Comparison of ENCODE assay signal across 9 cellular contexts in the genomic region with DNA sequence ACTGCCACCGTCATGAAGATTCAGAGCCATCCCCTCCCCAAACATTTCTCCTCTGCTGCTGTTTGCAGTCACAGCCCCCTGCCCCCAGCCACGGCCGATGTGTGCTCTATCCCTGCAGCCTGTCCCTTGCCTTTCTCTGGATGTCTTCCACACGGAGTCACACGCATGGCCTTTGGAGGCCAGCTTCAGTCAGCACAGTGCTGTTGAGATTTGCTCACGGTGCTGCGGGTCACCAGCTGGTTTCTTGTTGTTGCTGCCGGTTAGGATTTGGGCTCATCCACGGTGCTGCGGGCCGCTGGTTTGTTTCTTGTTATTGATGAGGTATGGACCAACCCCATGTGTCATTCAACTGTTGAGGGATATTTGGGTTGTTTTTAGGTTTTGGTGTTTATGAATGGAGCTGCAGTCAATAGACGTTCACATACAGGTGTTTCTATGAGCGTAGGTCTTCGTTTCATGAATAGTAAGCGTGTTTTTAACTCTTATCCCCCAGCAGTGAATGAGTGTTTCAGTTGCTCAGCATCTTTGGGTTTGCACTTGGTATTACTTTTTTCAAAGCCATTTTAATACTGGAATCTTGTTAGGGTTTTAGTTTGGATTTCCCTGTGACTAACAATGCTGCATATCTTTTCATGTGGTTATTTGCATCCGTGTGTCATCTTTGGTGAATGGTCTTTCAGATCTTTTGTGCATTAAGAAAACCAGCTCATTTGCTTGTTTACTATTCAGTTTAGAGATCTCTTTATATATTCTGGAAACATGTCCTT.
DNase-seq lines count a peak whose midpoint lies in the region; ATAC-seq lines count a peak whose summit lies in the region.
"Had no signal": no experiment of that assay in that cellular context is flagged by ENCODE, and none has a peak within 500 bp of the region (broad histone marks: within the 10 kb centered on the region; RNA-seq: fewer than 3 reads in every experiment).

No MANE protein-coding gene starts in this region.

- peak; percentile 50 for ATAC-seq in stimulated activated naive CD8-positive, alpha-beta T cell treated with anti-CD3 and anti-CD28 coated beads, Interleukin-15, Interleukin-2, amounts not matched to agents 100 U/mL and 50 U/mL, for 24 hours
- ATAC-seq in HG03520 (IDR thresholded peaks at IDR 0.05; ENCODE audit: unreplicated experiment), result no peak

- peak; percentile 8 for DNase-seq in activated T-cell treated with anti-CD3 and anti-CD28 coated beads, Interleukin-2, amount 50 U/mL, for 1 hour
- DNase-seq in activated T-cell treated with anti-CD3 and anti-CD28 coated beads for 4 hours (no peak), hepatic stellate cell (ENCODE audit: low spot score) (no peak), NCI-H2107 treated with DMSO at 0.1 percent for 48 hours (lab: John Stamatoyannopoulos, UW; ENCODE audit: unreplicated experiment) (no peak)
- DNase-seq in stimulated activated naive CD8-positive, alpha-beta T cell treated with anti-CD3 and anti-CD28 coated beads, Interleukin-15, Interleukin-2, amounts not matched to agents 100 U/mL and 50 U/mL, for 24 hours, result peak; percentile 27
- DNase-seq: NCI-H1105 had no signal

- peaks cover 50% of the 10 kb centered on the region for H3K4me1 Mint-ChIP-seq in T-helper 1 cell treated with Interleukin-12 subunit alpha and Interleukin-12 subunit beta and Interleukin-4 antibody, amounts not matched to agents 30 μg/mL and 1 μg/mL, for 36 hours (ENCODE audit: low read depth)
- peaks cover 75% of the 10 kb centered on the region for H3K4me1 Mint-ChIP-seq in dendritic cell treated with granulocyte-macrophage colony-stimulating factor and Interleukin-4, amounts not matched to agents 40 ng/mL and 50 ng/mL, for 4 days (ENCODE audit: low read depth)

- peaks cover 30% of the 10 kb centered on the region for H3K36me3 Mint-ChIP-seq in T-helper 1 cell treated with Interleukin-12 subunit alpha and Interleukin-12 subunit beta and Interleukin-4 antibody, amounts not matched to agents 30 μg/mL and 1 μg/mL, for 36 hours (ENCODE audit: low read depth)
- H3K36me3 Mint-ChIP-seq in dendritic cell treated with granulocyte-macrophage colony-stimulating factor and Interleukin-4, amounts not matched to agents 40 ng/mL and 50 ng/mL, for 4 days (ENCODE audit: low read depth), result peaks cover 82% of the 10 kb centered on the region

- no peaks in the 10 kb centered on the region for H3K27me3 Mint-ChIP-seq in T-helper 1 cell treated with Interleukin-12 subunit alpha and Interleukin-12 subunit beta and Interleukin-4 antibody, amounts not matched to agents 30 μg/mL and 1 μg/mL, for 36 hours (ENCODE audit: low read depth)
- no peaks in the 10 kb centered on the region for H3K27me3 Mint-ChIP-seq in dendritic cell treated with granulocyte-macrophage colony-stimulating factor and Interleukin-4, amounts not matched to agents 40 ng/mL and 50 ng/mL, for 4 days

- intact Hi-C loops in dendritic cell treated with granulocyte-macrophage colony-stimulating factor and Interleukin-4, amounts not matched to agents 40 ng/mL and 50 ng/mL, for 4 days (cut with micrococcal nuclease), result no loop called here

- peaks cover 15% of the 10 kb centered on the region for H3K9me3 Mint-ChIP-seq in T-helper 1 cell treated with Interleukin-12 subunit alpha and Interleukin-12 subunit beta and Interleukin-4 antibody, amounts not matched to agents 30 μg/mL and 1 μg/mL, for 36 hours
- no peaks in the 10 kb centered on the region for H3K9me3 Mint-ChIP-seq in dendritic cell treated with granulocyte-macrophage colony-stimulating factor and Interleukin-4, amounts not matched to agents 40 ng/mL and 50 ng/mL, for 4 days

- peak overlapping the region; percentile 60 for H3K4me3 Mint-ChIP-seq in T-helper 1 cell treated with Interleukin-12 subunit alpha and Interleukin-12 subunit beta and Interleukin-4 antibody, amounts not matched to agents 30 μg/mL and 1 μg/mL, for 36 hours
- H3K4me3 Mint-ChIP-seq in dendritic cell treated with granulocyte-macrophage colony-stimulating factor and Interleukin-4, amounts not matched to agents 40 ng/mL and 50 ng/mL, for 4 days, result no peak overlapping the region

- H3K27ac Mint-ChIP-seq in T-helper 1 cell treated with Interleukin-12 subunit alpha and Interleukin-12 subunit beta and Interleukin-4 antibody, amounts not matched to agents 30 μg/mL and 1 μg/mL, for 36 hours, result peak overlapping the region; percentile 79
- peak overlapping the region; percentile 88 for H3K27ac Mint-ChIP-seq in dendritic cell treated with granulocyte-macrophage colony-stimulating factor and Interleukin-4, amounts not matched to agents 40 ng/mL and 50 ng/mL, for 4 days

Comparison
In these comparisons a context has a peak if more than half of its experiments do, and no peak if none do; other contexts are left out.
1. DNase-seq: peak in activated T-cell treated with anti-CD3 and anti-CD28 coated beads, Interleukin-2, amount 50 U/mL, for 1 hour (single experiment) and stimulated activated naive CD8-positive, alpha-beta T cell treated with anti-CD3 and anti-CD28 coated beads, Interleukin-15, Interleukin-2, amounts not matched to agents 100 U/mL and 50 U/mL, for 24 hours (single experiment); none in activated T-cell treated with anti-CD3 and anti-CD28 coated beads for 4 hours (single experiment), hepatic stellate cell (single experiment) and NCI-H2107 treated with DMSO at 0.1 percent for 48 hours (single experiment).